ENCODE assay signal across 8 cellular contexts in the genomic region with DNA sequence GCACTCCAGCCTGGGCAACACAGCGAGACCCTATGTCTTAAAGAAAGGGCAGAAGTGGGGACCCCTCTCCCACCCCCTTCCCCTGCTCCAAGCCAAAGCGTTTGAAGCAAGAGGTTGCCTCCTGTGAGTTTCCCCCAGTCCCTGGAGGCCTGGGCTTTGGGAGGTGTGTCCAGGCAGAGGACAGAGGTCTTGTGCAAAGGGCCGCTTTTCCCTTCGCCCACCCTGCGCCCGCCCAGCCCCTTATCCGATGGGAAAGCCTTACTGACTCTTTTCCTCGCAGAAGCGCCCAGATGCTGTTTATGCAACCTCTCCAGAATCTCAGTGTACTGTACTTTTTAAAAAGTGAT. TPM values are rescaled to one million over a fixed set of nuclear protein-coding genes. Genes with fewer than 3 reads are reported as not detected.
DNase-seq lines count a peak whose midpoint lies in the region; ATAC-seq and TF ChIP-seq lines count a peak whose summit lies in the region.

No MANE protein-coding gene starts in this region.

- peak overlapping the region; percentile 62 for H2AFZ ChIP-seq in fibroblast of lung (ENCODE audit: low read length)

- H4K20me1 ChIP-seq in fibroblast of lung (ENCODE audit: control insufficient read depth, extremely low read depth, insufficient read depth, low read length) = no peaks in the 10 kb centered on the region

- DNase-seq in RWPE1 (ENCODE audit: low spot score) (no peak), fibroblast of lung (ENCODE audit: low read depth in 2 of 2) (no peak), C1 segment of cervical spinal cord (lab: John Stamatoyannopoulos, UW) (no peak)

- CTCF ChIA-PET in RWPE1 (lab: Yijun Ruan, JAX) = no interaction called here

- TF ChIP-seq CTCF in RWPE1 (conservative IDR thresholded peaks at IDR 0.05; ENCODE audit: low read depth) (no peak), fibroblast of lung (conservative IDR thresholded peaks at IDR 0.05 in 1 of 2, IDR thresholded peaks at IDR 0.05 in 1 of 2; ENCODE audit: low read depth in 1 of 2, low read length in 2 of 2) (no peak)

- peak overlapping the region; percentile 75 for H3K4me2 ChIP-seq in fibroblast of lung (ENCODE audit: extremely low read depth, insufficient read depth, low read length)

- H3K27me3 ChIP-seq in fibroblast of lung (ENCODE audit: control insufficient read depth, insufficient read depth, low read length) (no peaks in the 10 kb centered on the region), rectal smooth muscle tissue (ENCODE audit: control insufficient read depth, insufficient read depth, low read length) (no peaks in the 10 kb centered on the region)

- no peaks in the 10 kb centered on the region for H3K36me3 ChIP-seq in ES-I3 (ENCODE audit: insufficient read depth, low read length)
- H3K36me3 ChIP-seq in fibroblast of lung (ENCODE audit: control insufficient read depth, insufficient read depth, low read length) = no peaks in the 10 kb centered on the region
- no peaks in the 10 kb centered on the region for H3K36me3 ChIP-seq in rectal smooth muscle tissue (ENCODE audit: control insufficient read depth, insufficient read depth, low read length)

- H3K4me1 ChIP-seq in ES-I3 (ENCODE audit: insufficient read depth, low read length) (0 out of 2 replicates have a peak, but pooled peaks cover 4% of the 10 kb centered on the region), fibroblast of lung (ENCODE audit: control insufficient read depth, extremely low read depth, insufficient read depth, low read length) (peaks cover 3% of the 10 kb centered on the region), rectal smooth muscle tissue (ENCODE audit: control insufficient read depth, insufficient read depth, low read length) (peaks cover 3% of the 10 kb centered on the region)

- ATAC-seq in HG02623 (IDR thresholded peaks at IDR 0.05; ENCODE audit: unreplicated experiment) (no peak), HG02588 (IDR thresholded peaks at IDR 0.05; ENCODE audit: unreplicated experiment) (no peak), GM19023 (IDR thresholded peaks at IDR 0.05; ENCODE audit: unreplicated experiment) (no peak)

- no peaks in the 10 kb centered on the region for H3K79me2 ChIP-seq in fibroblast of lung (ENCODE audit: control insufficient read depth, insufficient read depth, low read length)

- H3K9me3 ChIP-seq in ES-I3 (ENCODE audit: control insufficient read depth, insufficient read depth, low read length) = no peaks in the 10 kb centered on the region
- no peaks in the 10 kb centered on the region for H3K9me3 ChIP-seq in fibroblast of lung (ENCODE audit: control insufficient read depth, insufficient read depth, low read depth, low read length)

- POLR2A ChIA-PET in RWPE1 (lab: Yijun Ruan, JAX; ENCODE audit: low non-redundant PET) = no interaction called here

- H3K9ac ChIP-seq in ES-I3 (ENCODE audit: low read depth, low read length) (peak overlapping the region; percentile 41; the same call in 1 of the 2 replicates), fibroblast of lung (ENCODE audit: insufficient read depth, low read length) (peak overlapping the region; percentile 23), rectal smooth muscle tissue (ENCODE audit: low read length) (no peak overlapping the region)

- H3K4me3 ChIP-seq in fibroblast of lung (replicated peaks in 1 of 4; ENCODE audit: control extremely low read depth in 1 of 4, insufficient read depth in 1 of 4, low read depth in 3 of 4, low read length in 4 of 4) (peak overlapping the region in 1 of 4 experiments; percentile 46), rectal smooth muscle tissue (ENCODE audit: low read length) (peak overlapping the region; percentile 61)

- H3K27ac ChIP-seq in RWPE1 = peak overlapping the region; percentile 74
- H3K27ac ChIP-seq in fibroblast of lung (ENCODE audit: insufficient read depth, low read length) = no peak overlapping the region
- H3K27ac ChIP-seq in rectal smooth muscle tissue (ENCODE audit: low read depth, low read length) = peak overlapping the region; percentile 70

RNA-seq across cellular contexts. Expression of a gene that starts 50.6 kb away (rescaled TPM):
- total RNA-seq in fibroblast of lung = 82.7 and 105 TPM in 2 replicates
- polyA plus RNA-seq in fibroblast of lung = 79.3 and 81.3 TPM in 2 replicates
- 75.9 and 79.4 TPM in 2 replicates for polyA plus RNA-seq in fibroblast of lung (2012)
- 30.9 and 38.6 TPM in 2 replicates for polyA minus RNA-seq in fibroblast of lung (ENCODE audit: low replicate concordance)
